ENCODE assay signal across 16 cellular contexts in the genomic region with DNA sequence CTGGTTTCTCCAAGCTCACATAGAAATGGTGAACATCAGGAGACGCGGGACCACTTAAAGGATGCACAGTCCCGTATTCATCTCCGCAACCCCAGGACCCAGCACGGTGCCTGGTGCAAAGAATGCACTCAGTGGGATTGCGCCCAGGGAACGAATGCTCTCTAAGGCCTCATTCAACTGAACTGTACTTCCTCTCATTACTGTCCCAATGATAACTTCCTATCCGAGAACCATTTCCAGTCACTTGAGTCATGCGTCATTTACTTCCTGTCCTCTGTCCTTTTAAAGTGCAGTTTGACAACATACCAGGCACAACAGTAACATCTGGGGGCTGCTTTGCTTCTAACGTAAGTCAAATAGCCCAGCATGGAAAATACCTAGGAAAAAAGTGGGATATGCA.
DNase-seq lines count a peak whose midpoint lies in the region; ATAC-seq, FAIRE-seq and TF ChIP-seq lines count a peak whose summit lies in the region.
"Had no signal": no experiment of that assay in that cellular context is flagged by ENCODE, and none has a peak within 500 bp of the region (broad histone marks: within the 10 kb centered on the region; RNA-seq: fewer than 3 reads in every experiment).

No MANE protein-coding gene starts in this region.

- no peaks in the 10 kb centered on the region for H3K9me3 ChIP-seq in gastroesophageal sphincter
- H3K9me3 ChIP-seq in PC-3 (ENCODE audit: low read length) = no peaks in the 10 kb centered on the region
- H3K9me3 ChIP-seq: HAP-1 had no signal

- no peaks in the 10 kb centered on the region for H3K79me2 ChIP-seq in PC-3 (ENCODE audit: low read length)

- H3K36me3 ChIP-seq in gastroesophageal sphincter = no peaks in the 10 kb centered on the region
- H3K36me3 ChIP-seq in PC-3 (ENCODE audit: low read depth, low read length) = no peaks in the 10 kb centered on the region
- H3K36me3 ChIP-seq: HAP-1 had no signal

- H2AFZ ChIP-seq in PC-3 (ENCODE audit: low read length) = no peak overlapping the region

- TF ChIP-seq EP300 in gastroesophageal sphincter (IDR thresholded peaks at IDR 0.05) = no peak

- no peaks in the 10 kb centered on the region for H4K20me1 ChIP-seq in PC-3 (ENCODE audit: low read length)

- no peak overlapping the region for H3K9ac ChIP-seq in PC-3 (ENCODE audit: low read length)

- H3K9me2 ChIP-seq in PC-3 (replicated peaks; ENCODE audit: low read length) = no peaks in the 10 kb centered on the region

- CTCF ChIA-PET in PC-3 (lab: Charles Lee) = no interaction called here

- no peaks in the 10 kb centered on the region for H3K27me3 ChIP-seq in gastroesophageal sphincter
- H3K27me3 ChIP-seq in PC-3 (ENCODE audit: low read length) = no peaks in the 10 kb centered on the region

- WGBS in gastroesophageal sphincter (ENCODE audit: low coverage in 1 of 2), 2 donors = 70% methylated on average over 8 of the region's 10 CpGs; no CpG with 5 or more reads in 1 of the 2 donors

- no peaks in the 10 kb centered on the region for H3F3A ChIP-seq in PC-3 (ENCODE audit: low read length, unreplicated experiment)

- no peak overlapping the region for H3K4me3 ChIP-seq in gastroesophageal sphincter
- H3K4me3 ChIP-seq in PC-3 (ENCODE audit: low read length) = no peak overlapping the region
- H3K4me3 ChIP-seq: HAP-1 had no signal

- no peaks in the 10 kb centered on the region for H3K4me1 ChIP-seq in gastroesophageal sphincter
- H3K4me1 ChIP-seq in PC-3 (ENCODE audit: insufficient read depth, low read length) = peaks cover 21% of the 10 kb centered on the region
- H3K4me1 ChIP-seq: HAP-1 had no signal

- ATAC-seq in gastroesophageal sphincter (peak; percentile 49), PC-3 (no peak), HG03378 (IDR thresholded peaks at IDR 0.05; ENCODE audit: unreplicated experiment) (no peak)
- ATAC-seq: naive thymus-derived CD8-positive, alpha-beta T cell had no signal

- H3K4me2 ChIP-seq in PC-3 (ENCODE audit: low read length) = no peak overlapping the region

- POLR2A ChIA-PET in PC-3 (lab: Charles Lee; ENCODE audit: unreplicated experiment) = no interaction called here

- H3K27ac ChIP-seq in gastroesophageal sphincter (peak overlapping the region in 1 of 4 donors; percentile 10), PC-3 (ENCODE audit: low read length) (no peak overlapping the region)

- no TSS peak for BruUV-seq in PC-3 (replicated peaks; lab: Mats Ljungman, UMichigan)

- peak; percentile 83 for FAIRE-seq in GM19239 (lab: Jason Lieb, UNC)
- FAIRE-seq: bronchial epithelial cell had no signal

- TF ChIP-seq CTCF in gastroesophageal sphincter (IDR thresholded peaks at IDR 0.05) = no peak
- no peak for TF ChIP-seq CTCF in PC-3 (conservative IDR thresholded peaks at IDR 0.05; ENCODE audit: low read depth, low read length)

- DNase-seq in GM19239 (ENCODE audit: insufficient read length, low spot score) (no peak), pons (ENCODE audit: low spot score) (peak; percentile 73), NCI-H2029 treated with DMSO at 0.1 percent for 48 hours (lab: John Stamatoyannopoulos, UW) (no peak), PC-3 (no peak), 8988T (no peak)
- DNase-seq: activated CD4-positive, alpha-beta T cell treated with anti-CD3 and anti-CD28 coated beads for 4 hours; activated effector memory CD4-positive, alpha-beta T cell treated with anti-CD3 and anti-CD28 coated beads, Interleukin-2, amount 50 U/mL, for 16 hours; naive thymus-derived CD8-positive, alpha-beta T cell; NCI-H345; SHP77 treated with DMSO at 0.1 percent for 48 hours; stimulated activated CD4-positive, alpha-beta T cell treated with anti-CD3 and anti-CD28 coated beads, Interleukin-15, amount 100 ng/mL, for 24 hours had no signal

- intact Hi-C loops in PC-3 (cut with micrococcal nuclease) = loop anchor here (5.0 kb wide), 1 partner anchor 163 kb away; no protein-coding TSS in a partner anchor

- TF ChIP-seq POLR2A in gastroesophageal sphincter (IDR thresholded peaks at IDR 0.05) = no peak

TF ChIP-seq in PFSK-1, 5 proteins besides CTCF, POLR2A, EP300 and RAD21:
- TF ChIP-seq, protein P1, sequence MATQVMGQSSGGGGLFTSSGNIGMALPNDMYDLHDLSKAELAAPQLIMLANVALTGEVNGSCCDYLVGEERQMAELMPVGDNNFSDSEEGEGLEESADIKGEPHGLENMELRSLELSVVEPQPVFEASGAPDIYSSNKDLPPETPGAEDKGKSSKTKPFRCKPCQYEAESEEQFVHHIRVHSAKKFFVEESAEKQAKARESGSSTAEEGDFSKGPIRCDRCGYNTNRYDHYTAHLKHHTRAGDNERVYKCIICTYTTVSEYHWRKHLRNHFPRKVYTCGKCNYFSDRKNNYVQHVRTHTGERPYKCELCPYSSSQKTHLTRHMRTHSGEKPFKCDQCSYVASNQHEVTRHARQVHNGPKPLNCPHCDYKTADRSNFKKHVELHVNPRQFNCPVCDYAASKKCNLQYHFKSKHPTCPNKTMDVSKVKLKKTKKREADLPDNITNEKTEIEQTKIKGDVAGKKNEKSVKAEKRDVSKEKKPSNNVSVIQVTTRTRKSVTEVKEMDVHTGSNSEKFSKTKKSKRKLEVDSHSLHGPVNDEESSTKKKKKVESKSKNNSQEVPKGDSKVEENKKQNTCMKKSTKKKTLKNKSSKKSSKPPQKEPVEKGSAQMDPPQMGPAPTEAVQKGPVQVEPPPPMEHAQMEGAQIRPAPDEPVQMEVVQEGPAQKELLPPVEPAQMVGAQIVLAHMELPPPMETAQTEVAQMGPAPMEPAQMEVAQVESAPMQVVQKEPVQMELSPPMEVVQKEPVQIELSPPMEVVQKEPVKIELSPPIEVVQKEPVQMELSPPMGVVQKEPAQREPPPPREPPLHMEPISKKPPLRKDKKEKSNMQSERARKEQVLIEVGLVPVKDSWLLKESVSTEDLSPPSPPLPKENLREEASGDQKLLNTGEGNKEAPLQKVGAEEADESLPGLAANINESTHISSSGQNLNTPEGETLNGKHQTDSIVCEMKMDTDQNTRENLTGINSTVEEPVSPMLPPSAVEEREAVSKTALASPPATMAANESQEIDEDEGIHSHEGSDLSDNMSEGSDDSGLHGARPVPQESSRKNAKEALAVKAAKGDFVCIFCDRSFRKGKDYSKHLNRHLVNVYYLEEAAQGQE (IDR thresholded peaks at IDR 0.05; ENCODE audit: insufficient read depth in 1 of 2, low read depth in 2 of 2, low read length in 2 of 2) = 0 out of 4 replicates have a peak, but pooled peaks of 1 of the 2 experiments have one; percentile 27
- TF ChIP-seq POLR2AphosphoS5 (IDR thresholded peaks at IDR 0.05; ENCODE audit: low read depth, low read length) = peak; percentile 32; the same call in 1 of the 2 replicates
- peak; percentile 11 for TF ChIP-seq FOXP2 (optimal IDR thresholded peaks at IDR 0.05; ENCODE audit: borderline replicate concordance, extremely low read depth, extremely low read length, insufficient read depth)
- TF ChIP-seq SIN3A (IDR thresholded peaks at IDR 0.05; ENCODE audit: borderline replicate concordance, insufficient read depth, low read length) = peak; percentile 86
- no peak; the same call in 1 of the 2 replicates for TF ChIP-seq TAF1 (IDR thresholded peaks at IDR 0.05; ENCODE audit: borderline replicate concordance, insufficient read depth, low read length)
